In genomic region chr6:138007014-138007472, GRCh38 we compare ENCODE assay signal across 1 cellular context.
TF ChIP-seq lines count a peak whose summit lies in the region.

No MANE protein-coding gene starts in this region.

TF ChIP-seq in HEK293, 187 proteins besides CTCF, POLR2A, EP300 and RAD21 (continued from another document):
- no peak for TF ChIP-seq ZNF518A (tag by site-specific recombination; conservative IDR thresholded peaks at IDR 0.05; ENCODE audit: low read depth)
- TF ChIP-seq ZNF266 (tag by site-specific recombination; IDR thresholded peaks at IDR 0.05; ENCODE audit: low read depth): no peak
- TF ChIP-seq, protein P1, sequence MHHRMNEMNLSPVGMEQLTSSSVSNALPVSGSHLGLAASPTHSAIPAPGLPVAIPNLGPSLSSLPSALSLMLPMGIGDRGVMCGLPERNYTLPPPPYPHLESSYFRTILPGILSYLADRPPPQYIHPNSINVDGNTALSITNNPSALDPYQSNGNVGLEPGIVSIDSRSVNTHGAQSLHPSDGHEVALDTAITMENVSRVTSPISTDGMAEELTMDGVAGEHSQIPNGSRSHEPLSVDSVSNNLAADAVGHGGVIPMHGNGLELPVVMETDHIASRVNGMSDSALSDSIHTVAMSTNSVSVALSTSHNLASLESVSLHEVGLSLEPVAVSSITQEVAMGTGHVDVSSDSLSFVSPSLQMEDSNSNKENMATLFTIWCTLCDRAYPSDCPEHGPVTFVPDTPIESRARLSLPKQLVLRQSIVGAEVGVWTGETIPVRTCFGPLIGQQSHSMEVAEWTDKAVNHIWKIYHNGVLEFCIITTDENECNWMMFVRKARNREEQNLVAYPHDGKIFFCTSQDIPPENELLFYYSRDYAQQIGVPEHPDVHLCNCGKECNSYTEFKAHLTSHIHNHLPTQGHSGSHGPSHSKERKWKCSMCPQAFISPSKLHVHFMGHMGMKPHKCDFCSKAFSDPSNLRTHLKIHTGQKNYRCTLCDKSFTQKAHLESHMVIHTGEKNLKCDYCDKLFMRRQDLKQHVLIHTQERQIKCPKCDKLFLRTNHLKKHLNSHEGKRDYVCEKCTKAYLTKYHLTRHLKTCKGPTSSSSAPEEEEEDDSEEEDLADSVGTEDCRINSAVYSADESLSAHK (tag by site-specific recombination; IDR thresholded peaks at IDR 0.05): peak; percentile 84
- no peak for TF ChIP-seq ZNF747 (tag by site-specific recombination; IDR thresholded peaks at IDR 0.05)
- no peak for TF ChIP-seq SCRT2 (tag by site-specific recombination; IDR thresholded peaks at IDR 0.05)
- TF ChIP-seq REPIN1 (tag by site-specific recombination; IDR thresholded peaks at IDR 0.05; ENCODE audit: low read depth): no peak
